ENCODE assay signal across 8 cellular contexts in the genomic region with DNA sequence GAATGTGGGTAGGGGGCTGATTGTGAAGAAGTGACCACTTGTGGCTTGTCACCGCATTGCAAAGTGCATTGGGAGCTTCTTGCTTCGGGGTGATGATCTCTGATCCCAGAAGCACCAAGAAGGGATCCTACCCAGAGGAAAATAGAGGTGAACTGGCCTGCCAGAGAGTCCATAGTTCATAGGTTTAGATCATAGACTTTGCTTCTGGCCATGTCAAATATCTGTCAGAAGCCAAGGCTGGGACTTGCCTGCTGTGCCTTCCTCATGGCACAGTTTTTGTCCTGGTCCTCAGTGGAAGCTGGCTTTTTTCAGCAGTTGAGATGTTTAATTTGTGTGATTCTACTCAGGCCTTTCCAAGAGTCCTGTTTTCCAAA. TPM values are rescaled to one million over a fixed set of nuclear protein-coding genes. Genes with fewer than 3 reads are reported as not detected.
DNase-seq lines count a peak whose midpoint lies in the region; ATAC-seq, FAIRE-seq and TF ChIP-seq lines count a peak whose summit lies in the region.

No MANE protein-coding gene starts in this region.

- H3K36me3 Mint-ChIP-seq in CD4-positive, alpha-beta T cell (ENCODE audit: low read depth), result peaks cover 47% of the 10 kb centered on the region

- H3K9ac ChIP-seq in MM.1S (ENCODE audit: low read length) (peak overlapping the region; percentile 63; the same call in 1 of the 2 replicates), endocrine pancreas (ENCODE audit: control insufficient read depth, insufficient read depth, low read length) (peak overlapping the region; percentile 95), neuronal stem cell (ENCODE audit: low read depth, low read length, poor library complexity) (no peak overlapping the region)

- peaks cover 4% of the 10 kb centered on the region for H3F3A ChIP-seq in MM.1S (ENCODE audit: insufficient read depth, low read length)

- peak overlapping the region; percentile 94 for H3K4me3 Mint-ChIP-seq in CD4-positive, alpha-beta T cell

- H2BK15ac ChIP-seq in neuronal stem cell (ENCODE audit: low read length), result no peak overlapping the region

- no peak overlapping the region for H2AK5ac ChIP-seq in neuronal stem cell (ENCODE audit: low read depth, low read length)

- no peaks in the 10 kb centered on the region for H3K9me3 ChIP-seq in CD4-positive, alpha-beta T cell (ENCODE audit: control insufficient read depth, low read length)
- H3K9me3 ChIP-seq in MM.1S (replicated peaks; ENCODE audit: insufficient read depth, low read length) (no peaks in the 10 kb centered on the region), endocrine pancreas (ENCODE audit: control insufficient read depth, low read length) (no peaks in the 10 kb centered on the region), neuronal stem cell (replicated peaks in 1 of 2; ENCODE audit: control insufficient read depth in 2 of 2, insufficient read depth in 1 of 2, low read depth in 1 of 2, low read length in 2 of 2) (no peaks in the 10 kb centered on the region)

- H4K8ac ChIP-seq in neuronal stem cell (ENCODE audit: low read depth, low read length), result no peak overlapping the region

- H3K27ac ChIP-seq in CD4-positive, alpha-beta T cell (ENCODE audit: low read depth, low read length), result peak overlapping the region; percentile 80
- H3K27ac ChIP-seq in MM.1S (ENCODE audit: low read length) (no peak overlapping the region), neuronal stem cell (replicated peaks; ENCODE audit: low read length) (no peak overlapping the region)

- H3K4me3 ChIP-seq in MM.1S (ENCODE audit: low read length) (peak overlapping the region; percentile 85), endocrine pancreas (ENCODE audit: control insufficient read depth, insufficient read depth, low read length) (peak overlapping the region; percentile 54), neuronal stem cell (ENCODE audit: low read length in 2 of 2) (peak overlapping the region; percentile 51 to 84)

- H3K14ac ChIP-seq in neuronal stem cell (ENCODE audit: low read length), result no peak overlapping the region

- no peak overlapping the region for H3K18ac ChIP-seq in neuronal stem cell (ENCODE audit: low read length)

- 0 out of 2 replicates have a peak overlapping the region, but pooled peaks have one; percentile 64 for H2AFZ ChIP-seq in MM.1S (ENCODE audit: low read length)
- H2AFZ ChIP-seq in neuronal stem cell (ENCODE audit: low read length), result no peak overlapping the region

- H3K79me1 ChIP-seq in neuronal stem cell (ENCODE audit: low read depth, low read length), result peaks cover 3% of the 10 kb centered on the region

- no peak for FAIRE-seq in urothelium cell line (lab: Jason Lieb, UNC)

- H2BK120ac ChIP-seq in neuronal stem cell (ENCODE audit: low read depth, low read length), result no peak overlapping the region

- H4K91ac ChIP-seq in neuronal stem cell (ENCODE audit: low read depth, low read length, poor library complexity), result no peak overlapping the region

- no peak for ATAC-seq in CD4-positive, alpha-beta T cell (ENCODE audit: poor library complexity)
- ATAC-seq in GM21360 (IDR thresholded peaks at IDR 0.05; ENCODE audit: unreplicated experiment) (no peak), GM19395 (IDR thresholded peaks at IDR 0.05; ENCODE audit: unreplicated experiment) (no peak)

- no peaks in the 10 kb centered on the region for H3K9me2 ChIP-seq in MM.1S (replicated peaks; ENCODE audit: insufficient read depth, low read length)

- H4K20me1 ChIP-seq in MM.1S (ENCODE audit: insufficient read depth, low read length), result peaks cover 2% of the 10 kb centered on the region; the same call in 1 of the 2 replicates

- H3K4me1 Mint-ChIP-seq in CD4-positive, alpha-beta T cell (ENCODE audit: low read depth), result peaks cover 49% of the 10 kb centered on the region

- no peak overlapping the region for H3K23ac ChIP-seq in neuronal stem cell (ENCODE audit: low read depth, low read length, poor library complexity)

- H2BK12ac ChIP-seq in neuronal stem cell (ENCODE audit: low read length), result no peak overlapping the region

- CTCF ChIA-PET in CD4-positive, alpha-beta T cell (lab: Charles Lee), result interaction anchor here (1.1 to 2.8 kb wide), 3 partner anchors 14 to 23 kb away, joined by 3 to 12 read pairs (median 11); a partner anchor contains a TSS

- no CpG with 5 or more reads among the region's 2 CpGs for WGBS in neuronal stem cell (ENCODE audit: extremely low coverage in 2 of 2, insufficient read length in 2 of 2, insufficient replicate concordance in 1 of 2), 2 donors

- POLR2A ChIA-PET in CD4-positive, alpha-beta T cell (lab: Charles Lee), result interaction anchor here (1.6 to 10.2 kb wide), 5 partner anchors 8 to 56 kb away, joined by 7 to 244 read pairs (median 7); a partner anchor contains a TSS

- no peak for TF ChIP-seq CTCF in CD4-positive, alpha-beta T cell (IDR thresholded peaks at IDR 0.05)
- no peak for TF ChIP-seq CTCF in MM.1S (IDR thresholded peaks at IDR 0.05; ENCODE audit: low read length)

- H3K4ac ChIP-seq in neuronal stem cell (ENCODE audit: low read length), result no peak overlapping the region

- no peaks in the 10 kb centered on the region for H3K9me3 Mint-ChIP-seq in CD4-positive, alpha-beta T cell

- H3K4me1 ChIP-seq in MM.1S (ENCODE audit: low read length), result peaks cover 10% of the 10 kb centered on the region
- peaks cover 10% of the 10 kb centered on the region for H3K4me1 ChIP-seq in endocrine pancreas (ENCODE audit: control insufficient read depth, insufficient read depth, low read length)
- peaks cover 4 to 7% of the 10 kb centered on the region in 2 donors for H3K4me1 ChIP-seq in neuronal stem cell (ENCODE audit: control insufficient read depth in 2 of 2, insufficient read depth in 1 of 2, low read depth in 1 of 2, low read length in 2 of 2)

- no peak for DNase-seq in CD4-positive, alpha-beta T cell
- DNase-seq in MM.1S (peak; percentile 7), neuronal stem cell (ENCODE audit: low spot score) (no peak), GM03348 (ENCODE audit: low spot score) (no peak), urothelium cell line (ENCODE audit: low spot score) (no peak)

- H3K36me3 ChIP-seq in MM.1S (replicated peaks; ENCODE audit: insufficient read depth, low read length) (no peaks in the 10 kb centered on the region), endocrine pancreas (ENCODE audit: control insufficient read depth, insufficient read depth, low read length) (peaks cover 5% of the 10 kb centered on the region), neuronal stem cell (replicated peaks in 1 of 2; ENCODE audit: control insufficient read depth in 2 of 2, insufficient read depth in 2 of 2, low read length in 2 of 2) (peaks cover 19 to 34% of the 10 kb centered on the region in 2 donors)

- H3K27me3 ChIP-seq in CD4-positive, alpha-beta T cell (ENCODE audit: control insufficient read depth, insufficient read depth, low read length), result no peaks in the 10 kb centered on the region
- no peaks in the 10 kb centered on the region for H3K27me3 ChIP-seq in MM.1S (replicated peaks; ENCODE audit: insufficient read depth, low read length)
- H3K27me3 ChIP-seq in endocrine pancreas (ENCODE audit: control insufficient read depth, insufficient read depth, low read length), result no peaks in the 10 kb centered on the region
- H3K27me3 ChIP-seq in neuronal stem cell (ENCODE audit: control insufficient read depth in 3 of 3, insufficient read depth in 3 of 3, low read depth in 1 of 3, low read length in 3 of 3), result no peaks in the 10 kb centered on the region

- H3K27me3 Mint-ChIP-seq in CD4-positive, alpha-beta T cell, result no peaks in the 10 kb centered on the region

- H2BK5ac ChIP-seq in neuronal stem cell (ENCODE audit: low read length), result no peak overlapping the region

- intact Hi-C loops in CD4-positive, alpha-beta T cell (cut with DNase I, micrococcal nuclease), result loop anchor here in 1 of 2 experiments (10.0 kb wide), 2 partner anchors 292 to 368 kb away; a partner anchor contains a TSS

- peaks cover 58% of the 10 kb centered on the region for H3K79me2 ChIP-seq in MM.1S (ENCODE audit: low read length)

- H3K4me2 ChIP-seq in MM.1S (ENCODE audit: low read depth, low read length) (peak overlapping the region; percentile 89), neuronal stem cell (ENCODE audit: insufficient read depth, low read length, poor library complexity, severe bottlenecking) (peak overlapping the region; percentile 89)

- peak overlapping the region; percentile 96 for H3K27ac Mint-ChIP-seq in CD4-positive, alpha-beta T cell

RNA-seq across cellular contexts. Expression of a gene that starts 1.1 kb away (rescaled TPM):
- total RNA-seq in CD4-positive, alpha-beta T cell, result 10 to 100 TPM; 66.4 to 70.7 TPM
- 39.1 TPM for polyA plus RNA-seq in neuronal stem cell (2013, experiment 1 of 2)
- polyA plus RNA-seq in neuronal stem cell (2013, experiment 2 of 2), result 45.8 TPM

RNA-seq across cellular contexts. Expression of a gene that starts 4.7 kb away (rescaled TPM):
- 1 to 10 TPM; 6.3 to 6.8 TPM for total RNA-seq in CD4-positive, alpha-beta T cell
- polyA plus RNA-seq in neuronal stem cell (2013, experiment 1 of 2), result 123 TPM
- 123 TPM for polyA plus RNA-seq in neuronal stem cell (2013, experiment 2 of 2)

RNA-seq across cellular contexts. Expression of a gene that starts 24.9 kb away (rescaled TPM):
- total RNA-seq in CD4-positive, alpha-beta T cell, result 100 to 1,000 TPM; 121 to 135 TPM
- polyA plus RNA-seq in neuronal stem cell (2013, experiment 1 of 2), result 14.3 TPM
- 14.9 TPM for polyA plus RNA-seq in neuronal stem cell (2013, experiment 2 of 2)

RNA-seq across cellular contexts. Expression of a gene that starts 42.3 kb away (rescaled TPM):
- 10 to 100 TPM; 52.0 to 54.2 TPM for total RNA-seq in CD4-positive, alpha-beta T cell
- polyA plus RNA-seq in neuronal stem cell (2013, experiment 1 of 2), result 32.8 TPM
- polyA plus RNA-seq in neuronal stem cell (2013, experiment 2 of 2), result 33.4 TPM
